1 cellular context compared by ENCODE assay signal in the genomic region with DNA sequence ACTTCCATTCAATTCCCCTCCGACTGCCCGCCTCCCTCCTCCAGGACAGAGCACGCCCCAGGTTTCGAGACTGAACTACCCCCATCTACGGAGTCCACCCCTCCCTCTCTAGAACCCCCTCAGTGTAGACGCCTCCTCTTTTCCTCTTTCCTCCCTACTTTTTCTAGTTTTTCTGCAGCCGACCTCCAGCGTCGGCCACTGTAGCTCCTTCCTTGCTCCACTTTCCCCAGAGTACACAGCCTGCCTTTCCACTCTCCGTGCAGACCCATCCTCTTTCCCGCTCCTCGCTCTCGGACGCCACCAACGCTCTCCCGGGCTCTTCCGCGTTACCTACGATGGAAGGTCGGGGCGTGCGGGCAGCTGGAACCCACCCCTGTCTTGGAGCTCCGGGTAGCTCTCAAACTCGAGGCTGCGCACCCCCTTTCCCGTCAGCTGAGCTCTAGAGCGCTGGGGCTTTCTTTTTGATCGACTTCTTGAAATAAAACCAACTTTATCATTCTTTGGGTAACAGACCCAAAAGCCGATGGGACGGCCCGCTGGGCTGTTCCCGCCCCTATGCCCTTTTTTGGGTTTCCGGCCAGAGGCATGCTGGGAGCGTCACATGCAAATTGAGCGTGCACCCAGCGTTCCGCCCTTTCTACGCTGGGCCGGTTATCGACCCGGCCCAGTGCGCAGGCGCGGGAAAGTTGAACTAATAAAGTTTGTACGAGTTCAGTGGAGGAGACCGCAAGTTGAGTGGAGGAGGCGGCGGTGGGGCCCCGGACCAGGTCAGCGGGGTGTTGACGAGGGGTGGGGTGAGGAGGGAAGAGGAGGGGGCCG.
TF ChIP-seq lines count a peak whose summit lies in the region.

A gene with protein sequence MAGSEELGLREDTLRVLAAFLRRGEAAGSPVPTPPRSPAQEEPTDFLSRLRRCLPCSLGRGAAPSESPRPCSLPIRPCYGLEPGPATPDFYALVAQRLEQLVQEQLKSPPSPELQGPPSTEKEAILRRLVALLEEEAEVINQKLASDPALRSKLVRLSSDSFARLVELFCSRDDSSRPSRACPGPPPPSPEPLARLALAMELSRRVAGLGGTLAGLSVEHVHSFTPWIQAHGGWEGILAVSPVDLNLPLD (plus strand): TSS at position 633 of the 819 bp plus-strand sequence. CDS start 760 bp downstream, outside the sequence.
A gene with protein sequence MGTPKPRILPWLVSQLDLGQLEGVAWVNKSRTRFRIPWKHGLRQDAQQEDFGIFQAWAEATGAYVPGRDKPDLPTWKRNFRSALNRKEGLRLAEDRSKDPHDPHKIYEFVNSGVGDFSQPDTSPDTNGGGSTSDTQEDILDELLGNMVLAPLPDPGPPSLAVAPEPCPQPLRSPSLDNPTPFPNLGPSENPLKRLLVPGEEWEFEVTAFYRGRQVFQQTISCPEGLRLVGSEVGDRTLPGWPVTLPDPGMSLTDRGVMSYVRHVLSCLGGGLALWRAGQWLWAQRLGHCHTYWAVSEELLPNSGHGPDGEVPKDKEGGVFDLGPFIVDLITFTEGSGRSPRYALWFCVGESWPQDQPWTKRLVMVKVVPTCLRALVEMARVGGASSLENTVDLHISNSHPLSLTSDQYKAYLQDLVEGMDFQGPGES (minus strand): TSS at position 557 of the 819 bp plus-strand sequence. CDS start 1,019 bp downstream, outside the sequence.

TF ChIP-seq in K562, 482 proteins besides CTCF, POLR2A, EP300 and RAD21 (continued from another document and continues in another):
- TF ChIP-seq, protein P1, sequence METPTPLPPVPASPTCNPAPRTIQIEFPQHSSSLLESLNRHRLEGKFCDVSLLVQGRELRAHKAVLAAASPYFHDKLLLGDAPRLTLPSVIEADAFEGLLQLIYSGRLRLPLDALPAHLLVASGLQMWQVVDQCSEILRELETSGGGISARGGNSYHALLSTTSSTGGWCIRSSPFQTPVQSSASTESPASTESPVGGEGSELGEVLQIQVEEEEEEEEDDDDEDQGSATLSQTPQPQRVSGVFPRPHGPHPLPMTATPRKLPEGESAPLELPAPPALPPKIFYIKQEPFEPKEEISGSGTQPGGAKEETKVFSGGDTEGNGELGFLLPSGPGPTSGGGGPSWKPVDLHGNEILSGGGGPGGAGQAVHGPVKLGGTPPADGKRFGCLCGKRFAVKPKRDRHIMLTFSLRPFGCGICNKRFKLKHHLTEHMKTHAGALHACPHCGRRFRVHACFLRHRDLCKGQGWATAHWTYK (CRISPR knock-in tag; IDR thresholded peaks at IDR 0.05): no peak
- TF ChIP-seq CXXC5 (CRISPR knock-in tag; IDR thresholded peaks at IDR 0.05) (peak; percentile 77), MEF2D (tag; conservative IDR thresholded peaks at IDR 0.05; ENCODE audit: low read depth) (no peak), TEAD2 (tag; IDR thresholded peaks at IDR 0.05) (no peak), KHSRP (IDR thresholded peaks at IDR 0.05) (no peak), ZNF239 (CRISPR knock-in tag; IDR thresholded peaks at IDR 0.05) (no peak), NBN (IDR thresholded peaks at IDR 0.05; ENCODE audit: low read depth) (peak; percentile 54; the same call in 1 of the 2 replicates), JUND (IDR thresholded peaks at IDR 0.05; ENCODE audit: borderline replicate concordance, low read depth, low read length) (0 out of 2 replicates have a peak, but pooled peaks have one; percentile 23), JUND (tag; IDR thresholded peaks at IDR 0.05; ENCODE audit: borderline replicate concordance, low read depth, low read length) (no peak), ZNF785 (CRISPR knock-in tag; IDR thresholded peaks at IDR 0.05) (no peak), NFE2L1 (tag; IDR thresholded peaks at IDR 0.05; ENCODE audit: borderline replicate concordance, low read depth) (no peak), ZNF24 (IDR thresholded peaks at IDR 0.05) (peak; percentile 96), SREBF1 (IDR thresholded peaks at IDR 0.05; ENCODE audit: borderline replicate concordance, low read depth, low read length) (0 out of 2 replicates have a peak, but pooled peaks have one; percentile 19), NFIX (CRISPR knock-in tag; IDR thresholded peaks at IDR 0.05; ENCODE audit: low read depth) (no peak), ZNF263 (CRISPR knock-in tag; IDR thresholded peaks at IDR 0.05; ENCODE audit: borderline replicate concordance) (no peak), ELF1 (tag; IDR thresholded peaks at IDR 0.05) (peak; percentile 89), HNRNPK (IDR thresholded peaks at IDR 0.05; ENCODE audit: low read depth, low read length, poor library complexity, severe bottlenecking) (no peak), ILK (tag; IDR thresholded peaks at IDR 0.05; ENCODE audit: borderline replicate concordance, low read depth) (no peak), ZNF551 (CRISPR knock-in tag; IDR thresholded peaks at IDR 0.05) (no peak), HDAC1 (IDR thresholded peaks at IDR 0.05) (peak in 1 of 2 experiments; percentile 89; a peak in 2 of 4 replicates), ZNF583 (CRISPR knock-in tag; IDR thresholded peaks at IDR 0.05) (no peak), POLR2G (IDR thresholded peaks at IDR 0.05; ENCODE audit: low read depth, low read length) (peak; percentile 88), CBFB (CRISPR knock-in tag; IDR thresholded peaks at IDR 0.05) (0 out of 2 replicates have a peak, but pooled peaks have one; percentile 27), RBFOX2 (IDR thresholded peaks at IDR 0.05; ENCODE audit: low read depth, low read length) (peak; percentile 93), ZNF174 (CRISPR knock-in tag; IDR thresholded peaks at IDR 0.05) (no peak), PHTF2 (CRISPR knock-in tag; IDR thresholded peaks at IDR 0.05) (no peak), POLR2H (tag; IDR thresholded peaks at IDR 0.05; ENCODE audit: low read depth) (peak; percentile 29), POU5F1 (IDR thresholded peaks at IDR 0.05; ENCODE audit: borderline replicate concordance, low read depth, low read length, partially characterized antibody) (no peak), NCOA1 (IDR thresholded peaks at IDR 0.05; ENCODE audit: low read depth) (no peak), NR1H2 (CRISPR knock-in tag; IDR thresholded peaks at IDR 0.05) (peak; percentile 55; the same call in 1 of the 2 replicates), HMGN3 (IDR thresholded peaks at IDR 0.05; ENCODE audit: borderline replicate concordance, extremely low read depth, insufficient read length, low read depth, low read length) (peak; percentile 29), HOXB6 (CRISPR knock-in tag; IDR thresholded peaks at IDR 0.05; ENCODE audit: borderline replicate concordance) (no peak), CCAR2 (IDR thresholded peaks at IDR 0.05; ENCODE audit: low read depth, low read length) (no peak), SAFB2 (IDR thresholded peaks at IDR 0.05; ENCODE audit: borderline replicate concordance, low read depth, low read length, severe bottlenecking) (no peak), TAF15 (IDR thresholded peaks at IDR 0.05; ENCODE audit: low read depth, low read length) (no peak), SMARCE1 (IDR thresholded peaks at IDR 0.05) (peak; percentile 35; the same call in 1 of the 2 replicates), NELFE (IDR thresholded peaks at IDR 0.05; ENCODE audit: insufficient read depth, insufficient read length) (no peak)
- TF ChIP-seq, protein P2, sequence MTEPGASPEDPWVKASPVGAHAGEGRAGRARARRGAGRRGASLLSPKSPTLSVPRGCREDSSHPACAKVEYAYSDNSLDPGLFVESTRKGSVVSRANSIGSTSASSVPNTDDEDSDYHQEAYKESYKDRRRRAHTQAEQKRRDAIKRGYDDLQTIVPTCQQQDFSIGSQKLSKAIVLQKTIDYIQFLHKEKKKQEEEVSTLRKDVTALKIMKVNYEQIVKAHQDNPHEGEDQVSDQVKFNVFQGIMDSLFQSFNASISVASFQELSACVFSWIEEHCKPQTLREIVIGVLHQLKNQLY (CRISPR knock-in tag; conservative IDR thresholded peaks at IDR 0.05): no peak
- TF ChIP-seq, protein P3, sequence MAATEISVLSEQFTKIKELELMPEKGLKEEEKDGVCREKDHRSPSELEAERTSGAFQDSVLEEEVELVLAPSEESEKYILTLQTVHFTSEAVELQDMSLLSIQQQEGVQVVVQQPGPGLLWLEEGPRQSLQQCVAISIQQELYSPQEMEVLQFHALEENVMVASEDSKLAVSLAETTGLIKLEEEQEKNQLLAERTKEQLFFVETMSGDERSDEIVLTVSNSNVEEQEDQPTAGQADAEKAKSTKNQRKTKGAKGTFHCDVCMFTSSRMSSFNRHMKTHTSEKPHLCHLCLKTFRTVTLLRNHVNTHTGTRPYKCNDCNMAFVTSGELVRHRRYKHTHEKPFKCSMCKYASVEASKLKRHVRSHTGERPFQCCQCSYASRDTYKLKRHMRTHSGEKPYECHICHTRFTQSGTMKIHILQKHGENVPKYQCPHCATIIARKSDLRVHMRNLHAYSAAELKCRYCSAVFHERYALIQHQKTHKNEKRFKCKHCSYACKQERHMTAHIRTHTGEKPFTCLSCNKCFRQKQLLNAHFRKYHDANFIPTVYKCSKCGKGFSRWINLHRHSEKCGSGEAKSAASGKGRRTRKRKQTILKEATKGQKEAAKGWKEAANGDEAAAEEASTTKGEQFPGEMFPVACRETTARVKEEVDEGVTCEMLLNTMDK (IDR thresholded peaks at IDR 0.05; ENCODE audit: borderline replicate concordance, insufficient read depth, low read depth, low read length, poor library complexity, severe bottlenecking): no peak
- TF ChIP-seq, protein P4, sequence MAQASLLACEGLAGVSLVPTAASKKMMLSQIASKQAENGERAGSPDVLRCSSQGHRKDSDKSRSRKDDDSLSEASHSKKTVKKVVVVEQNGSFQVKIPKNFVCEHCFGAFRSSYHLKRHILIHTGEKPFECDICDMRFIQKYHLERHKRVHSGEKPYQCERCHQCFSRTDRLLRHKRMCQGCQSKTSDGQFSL (CRISPR knock-in tag; IDR thresholded peaks at IDR 0.05): no peak
- TF ChIP-seq, protein P4 (tag; IDR thresholded peaks at IDR 0.05): no peak
- TF ChIP-seq, protein P5, sequence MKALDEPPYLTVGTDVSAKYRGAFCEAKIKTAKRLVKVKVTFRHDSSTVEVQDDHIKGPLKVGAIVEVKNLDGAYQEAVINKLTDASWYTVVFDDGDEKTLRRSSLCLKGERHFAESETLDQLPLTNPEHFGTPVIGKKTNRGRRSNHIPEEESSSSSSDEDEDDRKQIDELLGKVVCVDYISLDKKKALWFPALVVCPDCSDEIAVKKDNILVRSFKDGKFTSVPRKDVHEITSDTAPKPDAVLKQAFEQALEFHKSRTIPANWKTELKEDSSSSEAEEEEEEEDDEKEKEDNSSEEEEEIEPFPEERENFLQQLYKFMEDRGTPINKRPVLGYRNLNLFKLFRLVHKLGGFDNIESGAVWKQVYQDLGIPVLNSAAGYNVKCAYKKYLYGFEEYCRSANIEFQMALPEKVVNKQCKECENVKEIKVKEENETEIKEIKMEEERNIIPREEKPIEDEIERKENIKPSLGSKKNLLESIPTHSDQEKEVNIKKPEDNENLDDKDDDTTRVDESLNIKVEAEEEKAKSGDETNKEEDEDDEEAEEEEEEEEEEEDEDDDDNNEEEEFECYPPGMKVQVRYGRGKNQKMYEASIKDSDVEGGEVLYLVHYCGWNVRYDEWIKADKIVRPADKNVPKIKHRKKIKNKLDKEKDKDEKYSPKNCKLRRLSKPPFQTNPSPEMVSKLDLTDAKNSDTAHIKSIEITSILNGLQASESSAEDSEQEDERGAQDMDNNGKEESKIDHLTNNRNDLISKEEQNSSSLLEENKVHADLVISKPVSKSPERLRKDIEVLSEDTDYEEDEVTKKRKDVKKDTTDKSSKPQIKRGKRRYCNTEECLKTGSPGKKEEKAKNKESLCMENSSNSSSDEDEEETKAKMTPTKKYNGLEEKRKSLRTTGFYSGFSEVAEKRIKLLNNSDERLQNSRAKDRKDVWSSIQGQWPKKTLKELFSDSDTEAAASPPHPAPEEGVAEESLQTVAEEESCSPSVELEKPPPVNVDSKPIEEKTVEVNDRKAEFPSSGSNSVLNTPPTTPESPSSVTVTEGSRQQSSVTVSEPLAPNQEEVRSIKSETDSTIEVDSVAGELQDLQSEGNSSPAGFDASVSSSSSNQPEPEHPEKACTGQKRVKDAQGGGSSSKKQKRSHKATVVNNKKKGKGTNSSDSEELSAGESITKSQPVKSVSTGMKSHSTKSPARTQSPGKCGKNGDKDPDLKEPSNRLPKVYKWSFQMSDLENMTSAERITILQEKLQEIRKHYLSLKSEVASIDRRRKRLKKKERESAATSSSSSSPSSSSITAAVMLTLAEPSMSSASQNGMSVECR (CRISPR knock-in tag; IDR thresholded peaks at IDR 0.05): peak; percentile 12; the same call in 1 of the 2 replicates
- TF ChIP-seq, protein P6, sequence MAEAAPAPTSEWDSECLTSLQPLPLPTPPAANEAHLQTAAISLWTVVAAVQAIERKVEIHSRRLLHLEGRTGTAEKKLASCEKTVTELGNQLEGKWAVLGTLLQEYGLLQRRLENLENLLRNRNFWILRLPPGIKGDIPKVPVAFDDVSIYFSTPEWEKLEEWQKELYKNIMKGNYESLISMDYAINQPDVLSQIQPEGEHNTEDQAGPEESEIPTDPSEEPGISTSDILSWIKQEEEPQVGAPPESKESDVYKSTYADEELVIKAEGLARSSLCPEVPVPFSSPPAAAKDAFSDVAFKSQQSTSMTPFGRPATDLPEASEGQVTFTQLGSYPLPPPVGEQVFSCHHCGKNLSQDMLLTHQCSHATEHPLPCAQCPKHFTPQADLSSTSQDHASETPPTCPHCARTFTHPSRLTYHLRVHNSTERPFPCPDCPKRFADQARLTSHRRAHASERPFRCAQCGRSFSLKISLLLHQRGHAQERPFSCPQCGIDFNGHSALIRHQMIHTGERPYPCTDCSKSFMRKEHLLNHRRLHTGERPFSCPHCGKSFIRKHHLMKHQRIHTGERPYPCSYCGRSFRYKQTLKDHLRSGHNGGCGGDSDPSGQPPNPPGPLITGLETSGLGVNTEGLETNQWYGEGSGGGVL (CRISPR knock-in tag; IDR thresholded peaks at IDR 0.05): no peak
- TF ChIP-seq, protein P7, sequence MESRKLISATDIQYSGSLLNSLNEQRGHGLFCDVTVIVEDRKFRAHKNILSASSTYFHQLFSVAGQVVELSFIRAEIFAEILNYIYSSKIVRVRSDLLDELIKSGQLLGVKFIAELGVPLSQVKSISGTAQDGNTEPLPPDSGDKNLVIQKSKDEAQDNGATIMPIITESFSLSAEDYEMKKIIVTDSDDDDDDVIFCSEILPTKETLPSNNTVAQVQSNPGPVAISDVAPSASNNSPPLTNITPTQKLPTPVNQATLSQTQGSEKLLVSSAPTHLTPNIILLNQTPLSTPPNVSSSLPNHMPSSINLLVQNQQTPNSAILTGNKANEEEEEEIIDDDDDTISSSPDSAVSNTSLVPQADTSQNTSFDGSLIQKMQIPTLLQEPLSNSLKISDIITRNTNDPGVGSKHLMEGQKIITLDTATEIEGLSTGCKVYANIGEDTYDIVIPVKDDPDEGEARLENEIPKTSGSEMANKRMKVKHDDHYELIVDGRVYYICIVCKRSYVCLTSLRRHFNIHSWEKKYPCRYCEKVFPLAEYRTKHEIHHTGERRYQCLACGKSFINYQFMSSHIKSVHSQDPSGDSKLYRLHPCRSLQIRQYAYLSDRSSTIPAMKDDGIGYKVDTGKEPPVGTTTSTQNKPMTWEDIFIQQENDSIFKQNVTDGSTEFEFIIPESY (CRISPR knock-in tag; IDR thresholded peaks at IDR 0.05): no peak
- TF ChIP-seq, protein P8, sequence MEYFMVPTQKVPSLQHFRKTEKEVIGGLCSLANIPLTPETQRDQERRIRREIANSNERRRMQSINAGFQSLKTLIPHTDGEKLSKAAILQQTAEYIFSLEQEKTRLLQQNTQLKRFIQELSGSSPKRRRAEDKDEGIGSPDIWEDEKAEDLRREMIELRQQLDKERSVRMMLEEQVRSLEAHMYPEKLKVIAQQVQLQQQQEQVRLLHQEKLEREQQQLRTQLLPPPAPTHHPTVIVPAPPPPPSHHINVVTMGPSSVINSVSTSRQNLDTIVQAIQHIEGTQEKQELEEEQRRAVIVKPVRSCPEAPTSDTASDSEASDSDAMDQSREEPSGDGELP (CRISPR knock-in tag; IDR thresholded peaks at IDR 0.05; ENCODE audit: borderline replicate concordance): peak; percentile 89
